1 cellular context compared by ENCODE assay signal in the genomic region with DNA sequence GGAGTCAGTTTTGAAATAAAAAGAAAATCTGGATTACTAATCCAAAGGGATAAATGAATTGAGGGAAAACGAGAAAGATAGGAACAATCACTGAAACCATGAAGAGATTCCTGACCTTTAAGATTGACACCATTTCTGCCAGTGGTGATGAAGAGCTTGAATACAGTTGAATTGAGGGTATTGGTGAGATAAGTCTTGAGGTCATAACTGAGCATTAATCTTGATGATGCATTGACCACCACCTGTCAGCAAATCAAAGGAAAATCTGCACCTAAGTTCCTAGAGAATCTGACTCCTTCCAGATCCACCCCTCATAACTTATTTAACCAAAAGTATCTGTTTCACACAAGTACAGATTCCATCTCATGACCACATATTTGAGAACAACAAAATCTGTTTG.
A peak's percentile ranks its signal among the peaks of the same experiment; 100 is the strongest.
TF ChIP-seq lines count a peak whose summit lies in the region.

No MANE protein-coding gene starts in this region.

TF ChIP-seq in K562, 482 proteins besides CTCF, POLR2A, EP300 and RAD21:
- TF ChIP-seq, protein P1, sequence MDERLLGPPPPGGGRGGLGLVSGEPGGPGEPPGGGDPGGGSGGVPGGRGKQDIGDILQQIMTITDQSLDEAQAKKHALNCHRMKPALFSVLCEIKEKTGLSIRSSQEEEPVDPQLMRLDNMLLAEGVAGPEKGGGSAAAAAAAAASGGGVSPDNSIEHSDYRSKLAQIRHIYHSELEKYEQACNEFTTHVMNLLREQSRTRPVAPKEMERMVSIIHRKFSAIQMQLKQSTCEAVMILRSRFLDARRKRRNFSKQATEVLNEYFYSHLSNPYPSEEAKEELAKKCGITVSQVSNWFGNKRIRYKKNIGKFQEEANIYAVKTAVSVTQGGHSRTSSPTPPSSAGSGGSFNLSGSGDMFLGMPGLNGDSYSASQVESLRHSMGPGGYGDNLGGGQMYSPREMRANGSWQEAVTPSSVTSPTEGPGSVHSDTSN (CRISPR knock-in tag; IDR thresholded peaks at IDR 0.05; ENCODE audit: low read depth): no peak
- TF ChIP-seq, protein P1 (tag; conservative IDR thresholded peaks at IDR 0.05; ENCODE audit: low read depth): peak; percentile 62
- TF ChIP-seq KDM1A (IDR thresholded peaks at IDR 0.05): peak; percentile 88 to 95
- peak; percentile 46 for TF ChIP-seq CBFA2T3 (IDR thresholded peaks at IDR 0.05)
- TF ChIP-seq HDAC1 (IDR thresholded peaks at IDR 0.05): 0 out of 4 replicates have a peak, but pooled peaks of 1 of the 2 experiments have one; percentile 25
- TF ChIP-seq MCM7 (IDR thresholded peaks at IDR 0.05): no peak
- TF ChIP-seq MEIS2 (IDR thresholded peaks at IDR 0.05; ENCODE audit: partially characterized antibody): peak; percentile 58
- TF ChIP-seq RCOR1 (IDR thresholded peaks at IDR 0.05; ENCODE audit: borderline replicate concordance in 1 of 2, low read depth in 2 of 2, low read length in 2 of 2): 0 out of 4 replicates have a peak, but pooled peaks of 1 of the 2 experiments have one; percentile 19
- TF ChIP-seq ZNF445 (CRISPR knock-in tag; IDR thresholded peaks at IDR 0.05; ENCODE audit: low read depth): no peak
